Comparison of ENCODE assay signal across 32 cellular contexts in genomic region chr2:62991605-62992004, GRCh38. TPM values are rescaled to one million over a fixed set of nuclear protein-coding genes. Genes with fewer than 3 reads are reported as not detected.
"Had no signal": no experiment of that assay in that cellular context is flagged by ENCODE, and none has a peak within 500 bp of the region (broad histone marks: within the 10 kb centered on the region; RNA-seq: fewer than 3 reads in every experiment).

No MANE protein-coding gene starts in this region.

- H3K27ac Mint-ChIP-seq: effector memory CD8-positive, alpha-beta T cell; memory B cell; natural killer cell; progenitor cell of endocrine pancreas; stimulated activated effector memory CD8-positive, alpha-beta T cell treated with anti-CD3 and anti-CD28 coated beads, Interleukin-12 subunit alpha, Interleukin-12 subunit beta, amount 100 ng/mL, for 72 hours; type B pancreatic cell had no signal

- H3K27me3 ChIP-seq: gastroesophageal sphincter, heart right ventricle, left lung, ovary, stomach, testis, tibial artery had no signal

- ATAC-seq: effector memory CD8-positive, alpha-beta T cell; esophagus mucosa; gastroesophageal sphincter; heart right ventricle; left cardiac atrium; left lung; lower lobe of right lung; natural killer cell; sciatic nerve; stimulated activated effector memory CD8-positive, alpha-beta T cell treated with anti-CD3 and anti-CD28 coated beads, Interleukin-12 subunit alpha, Interleukin-12 subunit beta, amount 100 ng/mL, for 72 hours had no signal

- H3K36me3 ChIP-seq: ovary had no signal

- H3K4me1 Mint-ChIP-seq: memory B cell; natural killer cell; stimulated activated effector memory CD8-positive, alpha-beta T cell treated with anti-CD3 and anti-CD28 coated beads, Interleukin-12 subunit alpha, Interleukin-12 subunit beta, amount 100 ng/mL, for 72 hours had no signal

- H3K36me3 Mint-ChIP-seq: type B pancreatic cell had no signal

- H3K4me1 ChIP-seq: gastroesophageal sphincter, left lung, lower lobe of right lung, testis had no signal

- DNase-seq: cerebellar nuclear complex; effector memory CD8-positive, alpha-beta T cell; foreskin fibroblast; glutamatergic neuron; heart right ventricle; hippocampal formation; left cardiac atrium; left lung; lower lobe of right lung; natural killer cell; occipital lobe; ovary; stimulated activated CD4-positive, alpha-beta T cell treated with anti-CD3 and anti-CD28 coated beads, Interleukin-2, amount 100 ng/mL, for 24 hours; stimulated activated CD4-positive, alpha-beta T cell treated with anti-CD3 and anti-CD28 coated beads, Interleukin-4, amount 100 ng/mL, for 24 hours; stimulated activated naive CD4-positive, alpha-beta T cell treated with Interleukin-2 at 50 U/mL for 16 hours; stomach; substantia nigra; testis; tibial artery had no signal

- H3K27me3 Mint-ChIP-seq: effector memory CD8-positive, alpha-beta T cell; memory B cell; progenitor cell of endocrine pancreas; type B pancreatic cell had no signal

- H3K9me3 ChIP-seq: gastroesophageal sphincter, heart right ventricle, left lung, lower lobe of right lung, ovary, stomach, testis, tibial artery had no signal

- H3K4me3 Mint-ChIP-seq: effector memory CD8-positive, alpha-beta T cell; memory B cell; natural killer cell; stimulated activated effector memory CD8-positive, alpha-beta T cell treated with anti-CD3 and anti-CD28 coated beads, Interleukin-12 subunit alpha, Interleukin-12 subunit beta, amount 100 ng/mL, for 72 hours; type B pancreatic cell had no signal

- H3K9me3 Mint-ChIP-seq: effector memory CD8-positive, alpha-beta T cell; memory B cell; natural killer cell; stimulated activated effector memory CD8-positive, alpha-beta T cell treated with anti-CD3 and anti-CD28 coated beads, Interleukin-12 subunit alpha, Interleukin-12 subunit beta, amount 100 ng/mL, for 72 hours; type B pancreatic cell had no signal

- H3K4me3 ChIP-seq: gastroesophageal sphincter, heart right ventricle, left lung, lower lobe of right lung, ovary, stomach, testis, tibial artery had no signal

- H3K27ac ChIP-seq: epithelial cell of prostate, gastroesophageal sphincter, heart right ventricle, left lung, lower lobe of right lung, ovary, stomach, testis, tibial artery had no signal

RNA-seq across cellular contexts. Expression of gene OTX1, which starts 59.0 kb away (rescaled TPM):
- total RNA-seq: cardiac septum, heart right ventricle, kidney epithelial cell, left cardiac atrium, mononuclear cell, natural killer cell, sciatic nerve, stomach, urinary bladder had no signal
- polyA plus RNA-seq: heart right ventricle, neural cell, urinary bladder had no signal
